ENCODE assay signal across 8 cellular contexts in genomic region chr3:163056874-163057497, GRCh38.
DNase-seq lines count a peak whose midpoint lies in the region; ATAC-seq, FAIRE-seq and TF ChIP-seq lines count a peak whose summit lies in the region.

No MANE protein-coding gene starts in this region.

- peak; percentile 65 for TF ChIP-seq CTCF in A549 (IDR thresholded peaks at IDR 0.05)

- H3K27me3 ChIP-seq in small intestine (ENCODE audit: control insufficient read depth in 2 of 2, insufficient read depth in 2 of 2, low read length in 2 of 2) = no peaks in the 10 kb centered on the region

- peak; percentile 65 to 69 for TF ChIP-seq RAD21 in A549 (conservative IDR thresholded peaks at IDR 0.05 in 1 of 2, IDR thresholded peaks at IDR 0.05 in 1 of 2)

- no peak overlapping the region for H3K27ac ChIP-seq in A549
- no peak overlapping the region for H3K27ac ChIP-seq in small intestine (ENCODE audit: low read depth in 1 of 2, low read length in 1 of 2)

- no peak for FAIRE-seq in A549 (lab: Jason Lieb, UNC)
- FAIRE-seq in small intestine (lab: Jason Lieb, UNC) = no peak

- 0% methylated on average over 2 of the region's 2 CpGs for WGBS in A549 (ENCODE audit: missing lambda C conversion rate)
- 6 to 24% (median 15%) methylated on average over 2 of the region's 2 CpGs for WGBS in small intestine, 3 donors

- no peaks in the 10 kb centered on the region for H3K36me3 ChIP-seq in small intestine (ENCODE audit: control insufficient read depth in 2 of 2, insufficient read depth in 2 of 2, low read length in 2 of 2)

- no peaks in the 10 kb centered on the region for H3K9me3 ChIP-seq in A549
- no peaks in the 10 kb centered on the region for H3K9me3 ChIP-seq in small intestine (ENCODE audit: control insufficient read depth, low read depth)

- no peak for TF ChIP-seq POLR2A in A549 (IDR thresholded peaks at IDR 0.05; ENCODE audit: low read length)

- H3K4me1 ChIP-seq in A549 (no peaks in the 10 kb centered on the region), small intestine (ENCODE audit: control insufficient read depth in 2 of 2, insufficient read depth in 1 of 2, low read depth in 1 of 2, low read length in 1 of 2) (no peaks in the 10 kb centered on the region)

- CTCF ChIA-PET in A549 (lab: Yijun Ruan, JAX) = interaction anchor here (0.7 to 4.2 kb wide), 16 partner anchors 11 to 894 kb away, joined by 3 to 22 read pairs (median 3); no protein-coding TSS in a partner anchor

- ATAC-seq in A549 (peak; percentile 62 to 74; a peak in 2 of 6 replicates), GM19455 (IDR thresholded peaks at IDR 0.05; ENCODE audit: unreplicated experiment) (no peak)

- H3K4me3 ChIP-seq in A549 (no peak overlapping the region), small intestine (ENCODE audit: low read depth in 1 of 2, low read length in 2 of 2) (no peak overlapping the region)

- no peak overlapping the region for H3K4me2 ChIP-seq in A549

- TF ChIP-seq EP300 in A549 (IDR thresholded peaks at IDR 0.05) = no peak

- DNase-seq in A549 (ENCODE audit: low read depth in 1 of 2, low spot score in 1 of 2) (peak; percentile 36 to 56), ELF-1 (ENCODE audit: low read depth, low spot score) (peak; percentile 51), HuH-7 (ENCODE audit: low spot score) (peak; percentile 15), RPMI8226 (peak; percentile 83), fibroblast of peridontal ligament (ENCODE audit: extremely low read depth) (peak; percentile 1), small intestine (peak; percentile 30), T-helper 9 cell (no peak)

- POLR2A ChIA-PET in A549 (lab: Yijun Ruan, JAX) = no interaction called here

TF ChIP-seq in A549, 52 proteins besides CTCF, POLR2A, EP300 and RAD21:
- peak; percentile 67 for TF ChIP-seq SMC3 (IDR thresholded peaks at IDR 0.05)
- no peak for TF ChIP-seq NPAS2 (CRISPR knock-in tag; IDR thresholded peaks at IDR 0.05; ENCODE audit: borderline replicate concordance)
